Comparison of ENCODE assay signal across 7 cellular contexts in genomic region chr1:183804916-183805734, GRCh38. TPM values are rescaled to one million over a fixed set of nuclear protein-coding genes. Genes with fewer than 3 reads are reported as not detected.
DNase-seq lines count a peak whose midpoint lies in the region; FAIRE-seq and TF ChIP-seq lines count a peak whose summit lies in the region.

Gene RGL1 (plus strand): TSS chr1:183805120. CDS start chr1:183805298, 178 bp downstream.

- no peak within 1 kb of the TSS for H2BK20ac ChIP-seq in H9 (ENCODE audit: low read depth, low read length, poor library complexity, severe bottlenecking)

- H2AFZ ChIP-seq in H9 (ENCODE audit: low read length) (peak within 1 kb of the TSS; percentile 5), endothelial cell of umbilical vein (ENCODE audit: low read depth, low read length) (peak within 1 kb of the TSS; percentile 88)

- H3K79me2 ChIP-seq in H9 (ENCODE audit: insufficient read depth, low read length) (no peaks in the 10 kb centered on the region), endothelial cell of umbilical vein (ENCODE audit: control insufficient read depth, insufficient read depth, low read length) (peaks cover 26% of the 10 kb centered on the region), mesendoderm (ENCODE audit: control insufficient read depth, insufficient read depth, low read length) (no peaks in the 10 kb centered on the region)

- dilution Hi-C loops in endothelial cell of umbilical vein (cut with MboI; ENCODE audit: extremely low pct_ligation_motif_present, low sequenced_read_pairs): no loop called here

- H3K23ac ChIP-seq in H9 (ENCODE audit: insufficient read length, low read depth, low read length): no peak within 1 kb of the TSS
- peak within 1 kb of the TSS; percentile 17 for H3K23ac ChIP-seq in mesendoderm (ENCODE audit: low read length)

- FAIRE-seq in endothelial cell of umbilical vein (lab: Jason Lieb, UNC): peak; percentile 72

- H3K4me3 Mint-ChIP-seq in H9: peak within 1 kb of the TSS; percentile 76 to 92
- H3K4me3 Mint-ChIP-seq in activated CD4-positive, alpha-beta memory T cell treated with anti-CD3 and anti-CD28 coated beads, Interleukin-2, amount 10 ng/mL, durations not matched to agents 7 days and 5 days: peak within 1 kb of the TSS; percentile 75

- H4K20me1 ChIP-seq in H9 (ENCODE audit: control insufficient read depth, insufficient read depth, insufficient read length) (no peaks in the 10 kb centered on the region), endothelial cell of umbilical vein (replicated peaks; ENCODE audit: control insufficient read depth, extremely low read depth, insufficient read depth, low read length) (no peaks in the 10 kb centered on the region)

- DNase-seq in GM12864 (ENCODE audit: low read depth): no peak
- peak; percentile 49 for DNase-seq in H9
- DNase-seq in NCI-H1105 (lab: John Stamatoyannopoulos, UW): peak; percentile 44
- peak; percentile 41 for DNase-seq in activated CD4-positive, alpha-beta memory T cell treated with anti-CD3 and anti-CD28 coated beads, Interleukin-2, amount 10 ng/mL, durations not matched to agents 7 days and 5 days
- peak; percentile 89 for DNase-seq in endothelial cell of umbilical vein (ENCODE audit: low read depth, low spot score)
- DNase-seq in mesendoderm: peak; percentile 73
- DNase-seq in stimulated activated naive CD4-positive, alpha-beta T cell treated with Interleukin-2 at 50 U/mL for 16 hours (lab: John Stamatoyannopoulos, UW): peak; percentile 1

- H4K91ac ChIP-seq in H9 (ENCODE audit: insufficient read length, low read depth, low read length): no peak within 1 kb of the TSS

- H2BK5ac ChIP-seq in H9 (ENCODE audit: insufficient read length, low read length) (no peak within 1 kb of the TSS), mesendoderm (ENCODE audit: low read length) (no peak within 1 kb of the TSS)

- no peak within 1 kb of the TSS for H2BK15ac ChIP-seq in H9 (ENCODE audit: low read depth, low read length)
- no peak within 1 kb of the TSS for H2BK15ac ChIP-seq in mesendoderm (replicated peaks; ENCODE audit: low read depth)

- H2AK5ac ChIP-seq in H9 (ENCODE audit: insufficient read length, low read length): no peak within 1 kb of the TSS
- H2AK5ac ChIP-seq in mesendoderm (ENCODE audit: low read length): no peak within 1 kb of the TSS

- H3K9me1 ChIP-seq in endothelial cell of umbilical vein (replicated peaks; ENCODE audit: control insufficient read depth, extremely low read depth, insufficient read depth, low read length): no peaks in the 10 kb centered on the region

- intact Hi-C loops in endothelial cell of umbilical vein (cut with micrococcal nuclease): loop anchor here (1.0 to 5.0 kb wide), 8 partner anchors 33 to 168 kb away; partner anchors contain the start of gene ARPC5

- H3T11ph ChIP-seq in H9 (ENCODE audit: low read length): no peak within 1 kb of the TSS

- H3K9me3 Mint-ChIP-seq in H9: peaks cover 6 to 8% of the 10 kb centered on the region in 2 experiments; a peak in 4 of 5 replicates
- peaks cover 18% of the 10 kb centered on the region for H3K9me3 Mint-ChIP-seq in activated CD4-positive, alpha-beta memory T cell treated with anti-CD3 and anti-CD28 coated beads, Interleukin-2, amount 10 ng/mL, durations not matched to agents 7 days and 5 days

- H2BK120ac ChIP-seq in H9 (ENCODE audit: low read depth, low read length, poor library complexity, severe bottlenecking) (no peak within 1 kb of the TSS), mesendoderm (ENCODE audit: low read depth, low read length) (peak within 1 kb of the TSS; percentile 46)

- H3K18ac ChIP-seq in H9 (ENCODE audit: insufficient read length, low read depth, low read length) (no peak within 1 kb of the TSS), mesendoderm (ENCODE audit: low read length) (peak within 1 kb of the TSS; percentile 35)

- H3K9me3 ChIP-seq in H9 (ENCODE audit: control insufficient read depth, low read depth, low read length) (no peaks in the 10 kb centered on the region), endothelial cell of umbilical vein (replicated peaks; ENCODE audit: control insufficient read depth, insufficient read depth, low read length) (no peaks in the 10 kb centered on the region)

- POLR2A ChIA-PET in activated CD4-positive, alpha-beta memory T cell treated with anti-CD3 and anti-CD28 coated beads, Interleukin-2, amount 10 ng/mL, durations not matched to agents 7 days and 5 days (lab: Charles Lee): interaction anchor here (0.6 to 0.9 kb wide), 2 partner anchors 10 to 38 kb away, joined by 3 read pairs; no protein-coding TSS in a partner anchor
- POLR2A ChIA-PET in endothelial cell of umbilical vein (lab: Charles Lee): interaction anchor here (0.6 to 2.4 kb wide), 5 partner anchors 33 to 139 kb away, joined by 3 to 11 read pairs (median 6); no protein-coding TSS in a partner anchor

- CTCF ChIA-PET in activated CD4-positive, alpha-beta memory T cell treated with anti-CD3 and anti-CD28 coated beads, Interleukin-2, amount 10 ng/mL, durations not matched to agents 7 days and 5 days (lab: Charles Lee): interaction anchor here (1.2 kb wide), 1 partner anchor 110 kb away, joined by 7 read pairs; no protein-coding TSS in a partner anchor
- CTCF ChIA-PET in endothelial cell of umbilical vein (lab: Charles Lee): interaction anchor here (0.9 to 4.3 kb wide), 8 partner anchors 9 to 150 kb away, joined by 3 to 44 read pairs (median 4); no protein-coding TSS in a partner anchor

- H3K79me1 ChIP-seq in H9 (ENCODE audit: insufficient read depth, low read depth, low read length, poor library complexity, severe bottlenecking) (no peaks in the 10 kb centered on the region), mesendoderm (ENCODE audit: low read length) (no peaks in the 10 kb centered on the region)

- peaks cover 19 to 20% of the 10 kb centered on the region in 2 experiments for H3K4me1 Mint-ChIP-seq in H9
- peaks cover 31% of the 10 kb centered on the region for H3K4me1 Mint-ChIP-seq in activated CD4-positive, alpha-beta memory T cell treated with anti-CD3 and anti-CD28 coated beads, Interleukin-2, amount 10 ng/mL, durations not matched to agents 7 days and 5 days

- H3K4me3 ChIP-seq in GM12864 (ENCODE audit: low read depth, low read length) (peak within 1 kb of the TSS; percentile 82), endothelial cell of umbilical vein (replicated peaks in 1 of 3; ENCODE audit: insufficient read depth in 1 of 3, low read depth in 1 of 3, low read length in 3 of 3) (peak within 1 kb of the TSS; percentile 51 to 96 (median 89)), mesendoderm (ENCODE audit: low read length) (peak within 1 kb of the TSS; percentile 49)

- H3K36me3 ChIP-seq in endothelial cell of umbilical vein (ENCODE audit: control insufficient read depth in 2 of 2, extremely low read depth in 1 of 2, insufficient read depth in 2 of 2, low read length in 2 of 2) (peaks cover 0 to 5% of the 10 kb centered on the region in 2 experiments), mesendoderm (ENCODE audit: control insufficient read depth, insufficient read depth, low read length) (no peaks in the 10 kb centered on the region)

- H4K8ac ChIP-seq in H9 (replicated peaks; ENCODE audit: insufficient read length, low read depth, low read length) (no peak within 1 kb of the TSS), mesendoderm (ENCODE audit: low read depth, low read length) (no peak within 1 kb of the TSS)

- H3K27me3 ChIP-seq in H9 (ENCODE audit: insufficient read depth, low read length) (no peaks in the 10 kb centered on the region; the same call in 1 of the 2 replicates), endothelial cell of umbilical vein (ENCODE audit: control insufficient read depth in 2 of 2, insufficient read depth in 2 of 2, low read length in 2 of 2) (no peaks in the 10 kb centered on the region), mesendoderm (ENCODE audit: insufficient read depth, low read length, poor library complexity) (no peaks in the 10 kb centered on the region)

- TSS peak; percentile 74 for BruUV-seq in endothelial cell of umbilical vein (replicated peaks; lab: Mats Ljungman, UMichigan)

- H3K36me3 Mint-ChIP-seq in H9 (ENCODE audit: insufficient read depth in 1 of 3, low read depth in 3 of 3): 0 out of 7 replicates have a peak, but pooled peaks cover 0 to 1% (median 0%) of the 10 kb centered on the region in 3 experiments
- peaks cover 12% of the 10 kb centered on the region for H3K36me3 Mint-ChIP-seq in activated CD4-positive, alpha-beta memory T cell treated with anti-CD3 and anti-CD28 coated beads, Interleukin-2, amount 10 ng/mL, durations not matched to agents 7 days and 5 days (ENCODE audit: low read depth)

- no peak within 1 kb of the TSS for H3K27ac ChIP-seq in H9 (ENCODE audit: insufficient read length, low read depth, low read length)
- peak within 1 kb of the TSS; percentile 88 for H3K27ac ChIP-seq in endothelial cell of umbilical vein (ENCODE audit: insufficient read depth, low read depth, low read length)
- H3K27ac ChIP-seq in mesendoderm (ENCODE audit: low read depth, low read length): no peak within 1 kb of the TSS

- peak within 1 kb of the TSS in 2 of 3 experiments; percentile 9 to 30; a peak in 3 of 7 replicates for H3K27ac Mint-ChIP-seq in H9
- no peak within 1 kb of the TSS for H3K27ac Mint-ChIP-seq in activated CD4-positive, alpha-beta memory T cell treated with anti-CD3 and anti-CD28 coated beads, Interleukin-2, amount 10 ng/mL, durations not matched to agents 7 days and 5 days

- H2BK12ac ChIP-seq in H9 (ENCODE audit: insufficient read length, low read depth, low read length): no peak within 1 kb of the TSS

- WGBS in H9 (ENCODE audit: extremely low coverage, insufficient read length, low lambda C conversion rate): no CpG with 5 or more reads among the region's 56 CpGs
- no CpG with 5 or more reads among the region's 56 CpGs for WGBS in mesendoderm (ENCODE audit: extremely low coverage, insufficient coverage, low lambda C conversion rate)

- H3K4me2 ChIP-seq in H9 (ENCODE audit: insufficient read depth, insufficient read length, low read length) (peak within 1 kb of the TSS; percentile 64), endothelial cell of umbilical vein (ENCODE audit: insufficient read depth, low read length) (peak within 1 kb of the TSS; percentile 90), mesendoderm (ENCODE audit: low read length) (peak within 1 kb of the TSS; percentile 79)

- peaks cover 11% of the 10 kb centered on the region for H3K23me2 ChIP-seq in H9 (ENCODE audit: insufficient read length, low read depth, low read length, poor library complexity, severe bottlenecking)

- no peak for TF ChIP-seq CTCF in GM12864 (IDR thresholded peaks at IDR 0.05; ENCODE audit: low read depth, low read length, missing control alignments)
- TF ChIP-seq CTCF in H9 (conservative IDR thresholded peaks at IDR 0.05): no peak
- TF ChIP-seq CTCF in endothelial cell of umbilical vein (IDR thresholded peaks at IDR 0.05; ENCODE audit: extremely low read depth in 1 of 2, insufficient read depth in 1 of 2, low read depth in 1 of 2, low read length in 2 of 2): no peak

- H3K14ac ChIP-seq in H9 (ENCODE audit: insufficient read depth, low read length): peak within 1 kb of the TSS; percentile 32; the same call in 1 of the 2 replicates

- H4K5ac ChIP-seq in H9 (ENCODE audit: insufficient read length, low read depth, low read length) (no peak within 1 kb of the TSS), mesendoderm (ENCODE audit: low read length) (no peak within 1 kb of the TSS)

- peak; percentile 90 for TF ChIP-seq POLR2A in endothelial cell of umbilical vein (IDR thresholded peaks at IDR 0.05; ENCODE audit: low read depth, low read length)

- H3K56ac ChIP-seq in H9 (ENCODE audit: insufficient read length, low read depth, low read length): no peak within 1 kb of the TSS
- peak within 1 kb of the TSS; percentile 84 for H3K56ac ChIP-seq in mesendoderm (ENCODE audit: low read length)

- H3K4me1 ChIP-seq in H9 (ENCODE audit: insufficient read depth, low read length) (peaks cover 15% of the 10 kb centered on the region), endothelial cell of umbilical vein (ENCODE audit: control insufficient read depth, extremely low read depth, insufficient read depth, low read length) (peaks cover 25% of the 10 kb centered on the region), mesendoderm (ENCODE audit: control insufficient read depth, low read depth, low read length) (peaks cover 3% of the 10 kb centered on the region)

- no peak within 1 kb of the TSS for H3K4ac ChIP-seq in H9 (ENCODE audit: low read depth, low read length)
- H3K4ac ChIP-seq in mesendoderm (ENCODE audit: low read depth, low read length): no peak within 1 kb of the TSS

- H3K27me3 Mint-ChIP-seq in H9 (ENCODE audit: low read depth): peaks cover 29% of the 10 kb centered on the region
- H3K27me3 Mint-ChIP-seq in activated CD4-positive, alpha-beta memory T cell treated with anti-CD3 and anti-CD28 coated beads, Interleukin-2, amount 10 ng/mL, durations not matched to agents 7 days and 5 days: peaks cover 5% of the 10 kb centered on the region

- peak within 1 kb of the TSS; percentile 5 for H3K9ac ChIP-seq in H9 (ENCODE audit: extremely low read depth, insufficient read length, low read length)
- H3K9ac ChIP-seq in endothelial cell of umbilical vein (replicated peaks; ENCODE audit: extremely low read depth, insufficient read depth, low read length): peak within 1 kb of the TSS; percentile 98
- H3K9ac ChIP-seq in mesendoderm (ENCODE audit: low read length): peak within 1 kb of the TSS; percentile 55

RNA-seq across cellular contexts. Expression of gene RGL1, which starts in this region (rescaled TPM):
- total RNA-seq in H9 (2021): 1.4 TPM in 2 replicates
- 1 to 10 TPM; 2.4 to 2.8 TPM for total RNA-seq in activated CD4-positive, alpha-beta memory T cell treated with anti-CD3 and anti-CD28 coated beads, Interleukin-2, amount 10 ng/mL, durations not matched to agents 7 days and 5 days
- total RNA-seq in endothelial cell of umbilical vein: 35.3 and 38.4 TPM in 2 replicates
- 18.0 and 19.8 TPM in 2 replicates for polyA plus RNA-seq in endothelial cell of umbilical vein
- 21.6 and 22.0 TPM in 2 replicates for polyA plus RNA-seq in endothelial cell of umbilical vein (2011; cell fraction: cytosol; rRNA removed)
- polyA plus RNA-seq in endothelial cell of umbilical vein (2011; cell fraction: nucleus; rRNA removed): 40.2 and 40.8 TPM in 2 replicates
- polyA plus RNA-seq in endothelial cell of umbilical vein (2012): 10.0 and 14.4 TPM in 2 replicates
- 32.7 and 36.6 TPM in 2 replicates for polyA minus RNA-seq in endothelial cell of umbilical vein
- polyA minus RNA-seq in endothelial cell of umbilical vein (2011; cell fraction: cytosol; rRNA and poly(A)+ RNA removed): 0.51 TPM
- 26.5 and 32.4 TPM in 2 replicates for polyA minus RNA-seq in endothelial cell of umbilical vein (2011; cell fraction: nucleus; rRNA and poly(A)+ RNA removed)
- polyA plus RNA-seq in mesendoderm (2013, experiment 1 of 2): 2.3 TPM
- 2.6 TPM for polyA plus RNA-seq in mesendoderm (2013, experiment 2 of 2)

Comparison
In these comparisons a context has a peak if more than half of its experiments do, and no peak if none do; other contexts are left out.
1. H3K9ac ChIP-seq: peak in every context shown above with its lines; median percentile 98 in endothelial cell of umbilical vein; 55 in mesendoderm; 5 in H9.